Comparison of ENCODE assay signal across 16 cellular contexts in the genomic region with DNA sequence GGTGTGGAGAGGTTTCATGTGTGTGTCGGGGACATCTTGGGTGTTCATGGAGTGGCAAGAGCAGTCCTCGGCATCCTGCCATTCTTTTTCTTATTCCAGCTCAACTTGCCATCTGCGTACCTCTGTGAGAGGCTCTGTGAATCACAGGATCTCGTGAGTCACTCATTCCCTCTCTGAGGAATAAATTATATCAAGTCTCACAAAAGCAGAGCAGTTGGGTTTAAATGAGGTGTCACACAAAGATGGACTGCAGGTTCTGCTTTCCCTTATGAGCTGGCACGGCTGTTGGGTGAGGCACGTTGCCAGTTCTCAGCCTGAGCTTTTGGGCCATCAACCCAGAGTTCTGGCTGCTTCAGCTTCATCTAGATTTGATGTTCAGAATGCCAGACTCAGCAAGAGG. TPM values are rescaled to one million over a fixed set of nuclear protein-coding genes. Genes with fewer than 3 reads are reported as not detected.
DNase-seq lines count a peak whose midpoint lies in the region; ATAC-seq and TF ChIP-seq lines count a peak whose summit lies in the region.
"Had no signal": no experiment of that assay in that cellular context is flagged by ENCODE, and none has a peak within 500 bp of the region (broad histone marks: within the 10 kb centered on the region; RNA-seq: fewer than 3 reads in every experiment).

No MANE protein-coding gene starts in this region.

- H3K27ac ChIP-seq in effector memory CD4-positive, alpha-beta T cell (ENCODE audit: insufficient read depth, low read length, poor library complexity, severe bottlenecking): no peak overlapping the region
- no peak overlapping the region for H3K27ac ChIP-seq in left lung
- H3K27ac ChIP-seq: gastrocnemius medialis, Peyer's patch had no signal

- TF ChIP-seq CTCF in choroid plexus epithelial cell (conservative IDR thresholded peaks at IDR 0.05; ENCODE audit: low read depth, low read length): no peak
- TF ChIP-seq CTCF in left lung (IDR thresholded peaks at IDR 0.05): no peak

- no peaks in the 10 kb centered on the region for H3K9me3 ChIP-seq in effector memory CD4-positive, alpha-beta T cell (ENCODE audit: control insufficient read depth, low read length)
- no peaks in the 10 kb centered on the region for H3K9me3 ChIP-seq in left lung
- H3K9me3 ChIP-seq: gastrocnemius medialis, Peyer's patch had no signal

- H3K27me3 ChIP-seq in effector memory CD4-positive, alpha-beta T cell (replicated peaks; ENCODE audit: control insufficient read depth, insufficient read depth, low read length, poor library complexity, severe bottlenecking): peaks cover 7% of the 10 kb centered on the region
- H3K27me3 ChIP-seq in left lung: no peaks in the 10 kb centered on the region
- H3K27me3 ChIP-seq: gastrocnemius medialis, Peyer's patch had no signal

- DNase-seq in DMS 273 (lab: John Stamatoyannopoulos, UW; ENCODE audit: unreplicated experiment) (peak; percentile 83), NCI-H226 (peak; percentile 74), choroid plexus epithelial cell (ENCODE audit: low read depth) (peak; percentile 74), non-pigmented ciliary epithelial cell (ENCODE audit: low read depth) (peak; percentile 61), left lung (no peak), 8988T (no peak)
- no peak for DNase-seq in effector memory CD4-positive, alpha-beta T cell
- DNase-seq in effector CD4-positive, alpha-beta T cell: no peak
- DNase-seq: activated CD4-positive, alpha-beta T cell treated with anti-CD3 and anti-CD28 coated beads for 4 hours; activated naive CD4-positive, alpha-beta T cell treated with Interleukin-2 at 50 U/mL for 16 hours; DMS53; gastrocnemius medialis; mesendoderm; Peyer's patch had no signal

- no peaks in the 10 kb centered on the region for H3K4me1 ChIP-seq in effector memory CD4-positive, alpha-beta T cell (ENCODE audit: control insufficient read depth, insufficient read depth, low read length, poor library complexity, severe bottlenecking)
- no peaks in the 10 kb centered on the region for H3K4me1 ChIP-seq in left lung
- H3K4me1 ChIP-seq: gastrocnemius medialis, Peyer's patch had no signal

- no peak for ATAC-seq in left lung
- ATAC-seq: gastrocnemius medialis; HCT116; stimulated activated effector memory CD8-positive, alpha-beta T cell treated with anti-CD3 and anti-CD28 coated beads, Interleukin-12 subunit alpha, Interleukin-12 subunit beta, amount 100 ng/mL, for 72 hours had no signal

- H3K36me3 ChIP-seq in effector memory CD4-positive, alpha-beta T cell (ENCODE audit: control insufficient read depth, insufficient read depth, low read length): no peaks in the 10 kb centered on the region
- no peaks in the 10 kb centered on the region for H3K36me3 ChIP-seq in left lung
- H3K36me3 ChIP-seq: gastrocnemius medialis, Peyer's patch had no signal

- intact Hi-C loops in left lung (cut with DNase I): no loop called here

- H3K4me3 ChIP-seq in choroid plexus epithelial cell (ENCODE audit: low read depth, low read length) (no peak overlapping the region), left lung (no peak overlapping the region)
- no peak overlapping the region for H3K4me3 ChIP-seq in effector memory CD4-positive, alpha-beta T cell (ENCODE audit: insufficient read depth, low read depth, low read length, poor library complexity, severe bottlenecking)
- H3K4me3 ChIP-seq: gastrocnemius medialis, Peyer's patch had no signal

RNA-seq across cellular contexts. Expression of a gene that starts 6.8 kb away (rescaled TPM):
- 10 to 100 TPM; 37.2 to 82.2 TPM for total RNA-seq in left lung

Comparison
In these comparisons a context has a peak if more than half of its experiments do, and no peak if none do; other contexts are left out.
1. DNase-seq: peak in DMS 273 (single experiment), NCI-H226 (single experiment), choroid plexus epithelial cell (single experiment) and non-pigmented ciliary epithelial cell (single experiment); none in effector memory CD4-positive, alpha-beta T cell (0 of 3), left lung (0 of 2), 8988T (single experiment) and effector CD4-positive, alpha-beta T cell (single experiment).